ENCODE assay signal across 20 cellular contexts in the genomic region with DNA sequence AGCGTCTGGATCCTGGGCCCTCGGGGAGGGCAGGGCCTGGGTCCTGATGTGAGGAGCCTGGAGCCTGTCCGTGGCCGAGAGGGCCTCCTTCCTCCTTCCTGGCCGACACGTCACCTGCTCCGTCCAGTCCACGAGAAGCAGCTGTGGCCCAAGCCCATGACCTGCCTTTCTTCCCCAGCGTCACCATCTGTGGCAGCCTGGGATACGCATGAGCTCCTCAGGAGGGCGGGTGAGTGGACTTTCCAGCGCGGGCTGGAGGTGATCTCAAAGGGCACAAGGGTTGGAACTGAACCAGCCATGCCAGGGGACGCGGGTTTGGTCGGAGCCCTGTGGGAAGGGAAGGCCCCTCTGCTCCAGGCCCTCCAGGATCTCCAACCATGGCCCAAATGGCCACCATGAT.
DNase-seq lines count a peak whose midpoint lies in the region; ATAC-seq and TF ChIP-seq lines count a peak whose summit lies in the region.
"Had no signal": no experiment of that assay in that cellular context is flagged by ENCODE, and none has a peak within 500 bp of the region (broad histone marks: within the 10 kb centered on the region; RNA-seq: fewer than 3 reads in every experiment).

No MANE protein-coding gene starts in this region.

- H3K9ac ChIP-seq in adipocyte (ENCODE audit: low read length) (peak overlapping the region; percentile 23), skeletal muscle tissue (ENCODE audit: low read depth in 1 of 3, low read length in 3 of 3) (no peak overlapping the region), smooth muscle cell (ENCODE audit: low read depth) (no peak overlapping the region)
- H3K9ac ChIP-seq: BLaER1 treated with 17β-estradiol and CSF1 and Interleukin-3, amounts not matched to agents 10 nM and 100 nM had no signal

- H3F3A ChIP-seq in smooth muscle cell (ENCODE audit: low read depth), result no peaks in the 10 kb centered on the region

- no peaks in the 10 kb centered on the region for H4K20me1 ChIP-seq in smooth muscle cell (ENCODE audit: low read depth)
- H4K20me1 ChIP-seq: BLaER1 treated with 17β-estradiol and CSF1 and Interleukin-3, amounts not matched to agents 10 nM and 100 nM had no signal

- no peaks in the 10 kb centered on the region for H3K9me3 ChIP-seq in adipocyte (ENCODE audit: control insufficient read depth, low read length)
- H3K9me3 ChIP-seq in right lobe of liver, result no peaks in the 10 kb centered on the region
- no peaks in the 10 kb centered on the region for H3K9me3 ChIP-seq in skeletal muscle tissue (ENCODE audit: control insufficient read depth in 3 of 3, low read length in 3 of 3)
- no peaks in the 10 kb centered on the region for H3K9me3 ChIP-seq in smooth muscle cell (replicated peaks; ENCODE audit: low read depth)
- H3K9me3 ChIP-seq: BLaER1 treated with 17β-estradiol and CSF1 and Interleukin-3, amounts not matched to agents 10 nM and 100 nM; breast epithelium; left lung had no signal

- H3K27ac ChIP-seq in right lobe of liver, result peak overlapping the region; percentile 55 to 95 (median 80)
- peak overlapping the region; percentile 19 for H3K27ac ChIP-seq in skeletal muscle tissue (ENCODE audit: low read depth, low read length)
- H3K27ac ChIP-seq in smooth muscle cell (ENCODE audit: low read depth), result no peak overlapping the region
- H3K27ac ChIP-seq: BLaER1 treated with 17β-estradiol and CSF1 and Interleukin-3, amounts not matched to agents 10 nM and 100 nM had no signal

- peak; percentile 51 for TF ChIP-seq POLR2A in right lobe of liver (IDR thresholded peaks at IDR 0.05)

- intact Hi-C loops in right lobe of liver (cut with DNase I), result loop anchor here (10.0 kb wide), 1 partner anchor 73 kb away; no protein-coding TSS in a partner anchor

- H2AFZ ChIP-seq in smooth muscle cell (ENCODE audit: low read depth), result no peak overlapping the region

- no peak overlapping the region for H3K4me2 ChIP-seq in smooth muscle cell

- DNase-seq in COLO668 (lab: John Stamatoyannopoulos, UW; ENCODE audit: unreplicated experiment), result peak; percentile 41
- no peak for DNase-seq in adipocyte (ENCODE audit: low read depth)
- peak; percentile 87 to 94 (median 91) for DNase-seq in right lobe of liver
- DNase-seq in GOT3 (lab: John Stamatoyannopoulos, UW), result no peak
- no peak for DNase-seq in smooth muscle cell (lab: John Stamatoyannopoulos, UW; ENCODE audit: unreplicated experiment)
- no peak for DNase-seq in activated CD4-positive, alpha-beta T cell treated with anti-CD3 and anti-CD28 coated beads, Interleukin-2, amount 50 U/mL, for 48 hours
- DNase-seq: activated CD4-positive, CD25-positive, alpha-beta regulatory T cell; activated CD8-positive, alpha-beta T cell treated with anti-CD3 and anti-CD28 coated beads for 36 hours; Kasumi-1; NCI-H187 treated with DMSO at 0.1 percent for 48 hours; NCI-H2227 treated with DMSO at 0.1 percent for 48 hours; NCI-H748 treated with DMSO at 0.1 percent for 48 hours; stimulated activated naive CD8-positive, alpha-beta T cell treated with anti-CD3 and anti-CD28 coated beads, Interleukin-15, amount 100 ng/mL, for 72 hours; T1000 had no signal

- ATAC-seq in right lobe of liver (peak; percentile 57 to 73 (median 66)), GM18511 (IDR thresholded peaks at IDR 0.05; ENCODE audit: unreplicated experiment) (no peak)
- ATAC-seq: activated CD8-positive, alpha-beta T cell treated with anti-CD3 and anti-CD28 coated beads for 36 hours; Right ventricle myocardium inferior; stimulated activated naive CD8-positive, alpha-beta T cell treated with anti-CD3 and anti-CD28 coated beads, Interleukin-15, amount 100 ng/mL, for 72 hours had no signal

- H3K4me1 ChIP-seq in adipocyte (ENCODE audit: control insufficient read depth, insufficient read depth, low read length), result peaks cover 30% of the 10 kb centered on the region
- H3K4me1 ChIP-seq in right lobe of liver, result peaks cover 0 to 77% (median 19%) of the 10 kb centered on the region in 4 donors
- peaks cover 7 to 16% (median 15%) of the 10 kb centered on the region in 3 donors for H3K4me1 ChIP-seq in skeletal muscle tissue (ENCODE audit: control insufficient read depth in 3 of 3, insufficient read depth in 3 of 3, low read length in 3 of 3)
- no peaks in the 10 kb centered on the region for H3K4me1 ChIP-seq in smooth muscle cell (ENCODE audit: low read depth)
- H3K4me1 ChIP-seq: breast epithelium had no signal

- no peaks in the 10 kb centered on the region for H3K27me3 ChIP-seq in adipocyte (replicated peaks; ENCODE audit: control insufficient read depth, insufficient read depth, low read length)
- no peaks in the 10 kb centered on the region for H3K27me3 ChIP-seq in right lobe of liver
- H3K27me3 ChIP-seq in skeletal muscle tissue (ENCODE audit: control insufficient read depth in 3 of 3, insufficient read depth in 3 of 3, low read length in 3 of 3), result no peaks in the 10 kb centered on the region
- H3K27me3 ChIP-seq in smooth muscle cell (ENCODE audit: low read depth), result no peaks in the 10 kb centered on the region
- H3K27me3 ChIP-seq: BLaER1 treated with 17β-estradiol and CSF1 and Interleukin-3, amounts not matched to agents 10 nM and 100 nM; breast epithelium; left lung had no signal

- 33% methylated on average over 1 of the region's 16 CpGs for WGBS in right lobe of liver (ENCODE audit: insufficient coverage, low coverage, low lambda C conversion rate, missing lambda C conversion rate)
- WGBS in smooth muscle cell (ENCODE audit: low lambda C conversion rate), result 95% methylated on average over 16 of the region's 16 CpGs

- H3K36me3 ChIP-seq in adipocyte (ENCODE audit: control insufficient read depth, insufficient read depth, low read length, severe bottlenecking), result no peaks in the 10 kb centered on the region
- no peaks in the 10 kb centered on the region for H3K36me3 ChIP-seq in right lobe of liver
- no peaks in the 10 kb centered on the region for H3K36me3 ChIP-seq in skeletal muscle tissue (ENCODE audit: control insufficient read depth in 3 of 3, insufficient read depth in 3 of 3, low read length in 3 of 3)
- H3K36me3 ChIP-seq in smooth muscle cell (ENCODE audit: low read depth), result no peaks in the 10 kb centered on the region
- H3K36me3 ChIP-seq: BLaER1 treated with 17β-estradiol and CSF1 and Interleukin-3, amounts not matched to agents 10 nM and 100 nM; breast epithelium; left lung had no signal

- H3K79me2 ChIP-seq in smooth muscle cell (ENCODE audit: low read depth), result no peaks in the 10 kb centered on the region

- TF ChIP-seq CTCF in right lobe of liver (IDR thresholded peaks at IDR 0.05), result no peak
- no peak for TF ChIP-seq CTCF in smooth muscle cell (IDR thresholded peaks at IDR 0.05; ENCODE audit: borderline replicate concordance, insufficient read depth, poor library complexity, severe bottlenecking)

- H3K4me3 ChIP-seq in adipocyte (ENCODE audit: low read length) (no peak overlapping the region), right lobe of liver (peak overlapping the region; percentile 18 to 49 (median 48)), skeletal muscle tissue (ENCODE audit: low read length in 3 of 3) (no peak overlapping the region), smooth muscle cell (no peak overlapping the region)
- H3K4me3 ChIP-seq: BLaER1 treated with 17β-estradiol and CSF1 and Interleukin-3, amounts not matched to agents 10 nM and 100 nM; breast epithelium; left lung had no signal

Comparison
In these comparisons a context has a peak if more than half of its experiments do, and no peak if none do; other contexts are left out.
1. DNase-seq: peak in COLO668 (single experiment) and right lobe of liver (3 of 3); none in adipocyte (single experiment), GOT3 (single experiment), smooth muscle cell (single experiment) and activated CD4-positive, alpha-beta T cell treated with anti-CD3 and anti-CD28 coated beads, Interleukin-2, amount 50 U/mL, for 48 hours (0 of 2).
2. H3K4me3 ChIP-seq: peak in right lobe of liver (3 of 3); none in adipocyte (single experiment), skeletal muscle tissue (0 of 3) and smooth muscle cell (single experiment).